ENCODE assay signal across 8 cellular contexts in genomic region chr6:100880149-100880900, GRCh38. TPM values are rescaled to one million over a fixed set of nuclear protein-coding genes. Genes with fewer than 3 reads are reported as not detected.
A peak's percentile ranks its signal among the peaks of the same experiment; 100 is the strongest.
DNase-seq lines count a peak whose midpoint lies in the region; ATAC-seq and TF ChIP-seq lines count a peak whose summit lies in the region.

No MANE protein-coding gene starts in this region.

- peak overlapping the region; percentile 47 for H3K9ac ChIP-seq in iPS-15b (ENCODE audit: low read depth, low read length)

- POLR2A ChIA-PET in AG04450 (lab: Yijun Ruan, JAX) (interaction anchor here (1.0 kb wide), 1 partner anchor 11 kb away, joined by 3 read pairs; no protein-coding TSS in a partner anchor), HEK293T (lab: Yijun Ruan, JAX) (interaction anchor here (1.2 to 2.2 kb wide), 9 partner anchors 11 to 49 kb away, joined by 3 to 12 read pairs (median 6); no protein-coding TSS in a partner anchor)

- H3K4me1 Mint-ChIP-seq in activated T-helper 1 cell treated with anti-CD3 and anti-CD28 coated beads, Interleukin-12 subunit alpha, Interleukin-12 subunit beta, Interleukin-2, Interleukin-4 antibody, amounts not matched to agents 30 ng/mL and 10 ng/mL and 1 ng/mL, durations not matched to agents 14 hours and 24 hours and 36 hours (ENCODE audit: low read depth): peaks cover 55% of the 10 kb centered on the region
- H3K4me1 Mint-ChIP-seq in stimulated activated naive CD8-positive, alpha-beta T cell treated with anti-CD3 and anti-CD28 coated beads, Interleukin-15, amount 100 ng/mL, for 72 hours: peaks cover 41% of the 10 kb centered on the region

- CTCF ChIA-PET in AG04450 (lab: Charles Lee): interaction anchor here (0.6 to 1.5 kb wide), 3 partner anchors 24 to 216 kb away, joined by 3 to 4 read pairs (median 3); no protein-coding TSS in a partner anchor
- CTCF ChIA-PET in HEK293T (lab: Yijun Ruan, JAX): interaction anchor here (0.7 kb wide), 1 partner anchor 567 kb away, joined by 3 read pairs; no protein-coding TSS in a partner anchor

- H3K4me3 Mint-ChIP-seq in activated T-helper 1 cell treated with anti-CD3 and anti-CD28 coated beads, Interleukin-12 subunit alpha, Interleukin-12 subunit beta, Interleukin-2, Interleukin-4 antibody, amounts not matched to agents 30 ng/mL and 10 ng/mL and 1 ng/mL, durations not matched to agents 14 hours and 24 hours and 36 hours: peak overlapping the region; percentile 100
- H3K4me3 Mint-ChIP-seq in stimulated activated naive CD8-positive, alpha-beta T cell treated with anti-CD3 and anti-CD28 coated beads, Interleukin-15, amount 100 ng/mL, for 72 hours: peak overlapping the region; percentile 95 to 100

- H3K4me1 ChIP-seq in iPS-15b (ENCODE audit: control insufficient read depth, insufficient read depth, low read length): peaks cover 29% of the 10 kb centered on the region

- ATAC-seq in stimulated activated naive CD8-positive, alpha-beta T cell treated with anti-CD3 and anti-CD28 coated beads, Interleukin-15, amount 100 ng/mL, for 72 hours: no peak
- no peak for ATAC-seq in HG02852 (IDR thresholded peaks at IDR 0.05; ENCODE audit: unreplicated experiment)

- H3K27me3 ChIP-seq in AG04450 (ENCODE audit: control insufficient read depth, insufficient read depth, low read length) (no peaks in the 10 kb centered on the region), iPS-15b (ENCODE audit: control insufficient read depth, insufficient read depth, low read length) (no peaks in the 10 kb centered on the region)

- H3K36me3 ChIP-seq in iPS-15b (ENCODE audit: control insufficient read depth, insufficient read depth, low read length): no peaks in the 10 kb centered on the region

- no peak for TF ChIP-seq CTCF in AG04450 (IDR thresholded peaks at IDR 0.05; ENCODE audit: low read depth, low read length)

- peaks cover 26% of the 10 kb centered on the region for H3K36me3 Mint-ChIP-seq in activated T-helper 1 cell treated with anti-CD3 and anti-CD28 coated beads, Interleukin-12 subunit alpha, Interleukin-12 subunit beta, Interleukin-2, Interleukin-4 antibody, amounts not matched to agents 30 ng/mL and 10 ng/mL and 1 ng/mL, durations not matched to agents 14 hours and 24 hours and 36 hours (ENCODE audit: low read depth)

- peaks cover 3% of the 10 kb centered on the region for H3K27me3 Mint-ChIP-seq in activated T-helper 1 cell treated with anti-CD3 and anti-CD28 coated beads, Interleukin-12 subunit alpha, Interleukin-12 subunit beta, Interleukin-2, Interleukin-4 antibody, amounts not matched to agents 30 ng/mL and 10 ng/mL and 1 ng/mL, durations not matched to agents 14 hours and 24 hours and 36 hours (ENCODE audit: insufficient read depth)
- no peaks in the 10 kb centered on the region for H3K27me3 Mint-ChIP-seq in stimulated activated naive CD8-positive, alpha-beta T cell treated with anti-CD3 and anti-CD28 coated beads, Interleukin-15, amount 100 ng/mL, for 72 hours

- H3K4me3 ChIP-seq in AG04450 (ENCODE audit: low read depth, low read length): peak overlapping the region; percentile 91
- peak overlapping the region; percentile 85 for H3K4me3 ChIP-seq in iPS-15b (ENCODE audit: low read depth, low read length)

- no peaks in the 10 kb centered on the region for H3K9me3 Mint-ChIP-seq in activated T-helper 1 cell treated with anti-CD3 and anti-CD28 coated beads, Interleukin-12 subunit alpha, Interleukin-12 subunit beta, Interleukin-2, Interleukin-4 antibody, amounts not matched to agents 30 ng/mL and 10 ng/mL and 1 ng/mL, durations not matched to agents 14 hours and 24 hours and 36 hours
- no peaks in the 10 kb centered on the region for H3K9me3 Mint-ChIP-seq in stimulated activated naive CD8-positive, alpha-beta T cell treated with anti-CD3 and anti-CD28 coated beads, Interleukin-15, amount 100 ng/mL, for 72 hours

- intact Hi-C loops in activated T-helper 1 cell treated with anti-CD3 and anti-CD28 coated beads, Interleukin-12 subunit alpha, Interleukin-12 subunit beta, Interleukin-2, Interleukin-4 antibody, amounts not matched to agents 30 ng/mL and 10 ng/mL and 1 ng/mL, durations not matched to agents 14 hours and 24 hours and 36 hours (cut with micrococcal nuclease): loop anchor here (2.0 to 10.0 kb wide), 3 partner anchors 16 to 1312 kb away; partner anchors contain the start of gene CCNC

- no peaks in the 10 kb centered on the region for H3K9me3 ChIP-seq in AG04450 (ENCODE audit: control insufficient read depth, insufficient read depth, low read length)
- no peaks in the 10 kb centered on the region for H3K9me3 ChIP-seq in iPS-15b (ENCODE audit: control insufficient read depth, insufficient read depth, low read length)

- peak overlapping the region; percentile 92 for H3K27ac ChIP-seq in AG04450 (ENCODE audit: low read depth, low read length)

- no peak for DNase-seq in AG04450 (ENCODE audit: low read depth, low spot score)
- DNase-seq in HEK293T (ENCODE audit: extremely low spot score): no peak
- DNase-seq in activated T-helper 1 cell treated with anti-CD3 and anti-CD28 coated beads, Interleukin-12 subunit alpha, Interleukin-12 subunit beta, Interleukin-2, Interleukin-4 antibody, amounts not matched to agents 30 ng/mL and 10 ng/mL and 1 ng/mL, durations not matched to agents 14 hours and 24 hours and 36 hours (ENCODE audit: low spot score): no peak
- DNase-seq in stimulated activated naive CD8-positive, alpha-beta T cell treated with anti-CD3 and anti-CD28 coated beads, Interleukin-15, amount 100 ng/mL, for 72 hours: no peak
- no peak for DNase-seq in ecto neural progenitor cell (ENCODE audit: low spot score)
- DNase-seq in activated CD4-positive, CD25-positive, alpha-beta regulatory T cell (lab: John Stamatoyannopoulos, UW): no peak

- peak overlapping the region; percentile 100 for H3K27ac Mint-ChIP-seq in activated T-helper 1 cell treated with anti-CD3 and anti-CD28 coated beads, Interleukin-12 subunit alpha, Interleukin-12 subunit beta, Interleukin-2, Interleukin-4 antibody, amounts not matched to agents 30 ng/mL and 10 ng/mL and 1 ng/mL, durations not matched to agents 14 hours and 24 hours and 36 hours
- peak overlapping the region; percentile 99 for H3K27ac Mint-ChIP-seq in stimulated activated naive CD8-positive, alpha-beta T cell treated with anti-CD3 and anti-CD28 coated beads, Interleukin-15, amount 100 ng/mL, for 72 hours

TF ChIP-seq in HEK293T, 16 proteins besides CTCF, POLR2A, EP300 and RAD21:
- TF ChIP-seq NFRKB (IDR thresholded peaks at IDR 0.05) (no peak), PKNOX1 (IDR thresholded peaks at IDR 0.05) (peak; percentile 59)

RNA-seq across cellular contexts. Expression of gene ASCC3, which starts 0.8 kb away (rescaled TPM):
- 45.1 and 56.0 TPM in 2 replicates for polyA plus RNA-seq in AG04450 (2011; rRNA removed)
- 66.5 and 111 TPM in 2 replicates for polyA minus RNA-seq in AG04450 (2011; rRNA and poly(A)+ RNA removed)
- total RNA-seq in activated T-helper 1 cell treated with anti-CD3 and anti-CD28 coated beads, Interleukin-12 subunit alpha, Interleukin-12 subunit beta, Interleukin-2, Interleukin-4 antibody, amounts not matched to agents 30 ng/mL and 10 ng/mL and 1 ng/mL, durations not matched to agents 14 hours and 24 hours and 36 hours: 70.1 and 70.8 TPM in 2 replicates
